ENCODE assay signal across 1 cellular context in genomic region chr1:236015539-236015938, GRCh38.
TF ChIP-seq lines count a peak whose summit lies in the region.

No MANE protein-coding gene starts in this region.

TF ChIP-seq in IMR-90, 13 proteins besides CTCF, POLR2A, EP300 and RAD21:
- TF ChIP-seq RFX5 (IDR thresholded peaks at IDR 0.05; ENCODE audit: low read depth, low read length) = no peak
- TF ChIP-seq MAFK (IDR thresholded peaks at IDR 0.05; ENCODE audit: low read depth, low read length) = no peak
- no peak for TF ChIP-seq NFE2L2 (IDR thresholded peaks at IDR 0.05; ENCODE audit: low read depth, low read length)
- TF ChIP-seq MXI1 (IDR thresholded peaks at IDR 0.05; ENCODE audit: borderline replicate concordance, low read depth, low read length) = no peak
- TF ChIP-seq SMC3 (IDR thresholded peaks at IDR 0.05; ENCODE audit: low read depth, low read length) = no peak
- no peak for TF ChIP-seq BHLHE40 (IDR thresholded peaks at IDR 0.05; ENCODE audit: low read depth, low read length)
- no peak for TF ChIP-seq FOS (IDR thresholded peaks at IDR 0.05; ENCODE audit: low read depth, low read length)
- no peak for TF ChIP-seq USF2 (IDR thresholded peaks at IDR 0.05; ENCODE audit: low read depth, low read length)
- TF ChIP-seq, protein P1, sequence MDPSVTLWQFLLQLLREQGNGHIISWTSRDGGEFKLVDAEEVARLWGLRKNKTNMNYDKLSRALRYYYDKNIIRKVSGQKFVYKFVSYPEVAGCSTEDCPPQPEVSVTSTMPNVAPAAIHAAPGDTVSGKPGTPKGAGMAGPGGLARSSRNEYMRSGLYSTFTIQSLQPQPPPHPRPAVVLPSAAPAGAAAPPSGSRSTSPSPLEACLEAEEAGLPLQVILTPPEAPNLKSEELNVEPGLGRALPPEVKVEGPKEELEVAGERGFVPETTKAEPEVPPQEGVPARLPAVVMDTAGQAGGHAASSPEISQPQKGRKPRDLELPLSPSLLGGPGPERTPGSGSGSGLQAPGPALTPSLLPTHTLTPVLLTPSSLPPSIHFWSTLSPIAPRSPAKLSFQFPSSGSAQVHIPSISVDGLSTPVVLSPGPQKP (IDR thresholded peaks at IDR 0.05; ENCODE audit: borderline replicate concordance, low read depth, low read length) = no peak
- no peak for TF ChIP-seq CEBPB (IDR thresholded peaks at IDR 0.05; ENCODE audit: low read depth, low read length)
- no peak for TF ChIP-seq RCOR1 (IDR thresholded peaks at IDR 0.05; ENCODE audit: insufficient replicate concordance, low read length)
- TF ChIP-seq CHD1 (IDR thresholded peaks at IDR 0.05; ENCODE audit: low read depth, low read length) = no peak
- no peak for TF ChIP-seq MAZ (IDR thresholded peaks at IDR 0.05; ENCODE audit: borderline replicate concordance, low read depth, low read length)
TF ChIP-seq in IMR-90: peak in this region for 0.
